9 cellular contexts compared by ENCODE assay signal in genomic region chr10:11757452-11757819, GRCh38. TPM values are rescaled to one million over a fixed set of nuclear protein-coding genes. Genes with fewer than 3 reads are reported as not detected.
DNase-seq lines count a peak whose midpoint lies in the region; ATAC-seq and TF ChIP-seq lines count a peak whose summit lies in the region.
"Had no signal": no experiment of that assay in that cellular context is flagged by ENCODE, and none has a peak within 500 bp of the region (broad histone marks: within the 10 kb centered on the region; RNA-seq: fewer than 3 reads in every experiment).

No MANE protein-coding gene starts in this region.

- no peaks in the 10 kb centered on the region for H3K27me3 Mint-ChIP-seq in activated T-cell treated with anti-CD3 and anti-CD28 coated beads, Interleukin-2, amount 50 U/mL, for 4 hours (ENCODE audit: low read depth)

- peak; percentile 54 for DNase-seq in NCI-H2196 (lab: John Stamatoyannopoulos, UW; ENCODE audit: unreplicated experiment)
- no peak for DNase-seq in NCI-H2196 treated with DMSO at 0.1 percent for 48 hours (lab: John Stamatoyannopoulos, UW; ENCODE audit: unreplicated experiment)
- DNase-seq in SJCRH30 = peak; percentile 81 to 93
- peak; percentile 69 for DNase-seq in left cardiac atrium
- DNase-seq in spleen = no peak
- DNase-seq in SW 1271 (lab: John Stamatoyannopoulos, UW) = no peak
- DNase-seq in activated T-cell treated with anti-CD3 and anti-CD28 coated beads, Interleukin-2, amount 50 U/mL, for 4 hours = no peak

- ATAC-seq in left cardiac atrium (peak; percentile 83 to 88), HG03135 (IDR thresholded peaks at IDR 0.05; ENCODE audit: unreplicated experiment) (no peak)
- no peak for ATAC-seq in activated T-cell treated with anti-CD3 and anti-CD28 coated beads, Interleukin-2, amount 50 U/mL, for 4 hours

- no peaks in the 10 kb centered on the region for H3K9me3 Mint-ChIP-seq in activated T-cell treated with anti-CD3 and anti-CD28 coated beads, Interleukin-2, amount 50 U/mL, for 4 hours

- H3K4me1 Mint-ChIP-seq in activated T-cell treated with anti-CD3 and anti-CD28 coated beads, Interleukin-2, amount 50 U/mL, for 4 hours (ENCODE audit: low read depth) = peaks cover 2% of the 10 kb centered on the region

- intact Hi-C loops in left cardiac atrium (cut with DNase I) = loop anchor here (2.0 to 10.0 kb wide), 2 partner anchors 241 to 243 kb away; no protein-coding TSS in a partner anchor
- intact Hi-C loops in spleen (cut with DNase I; ENCODE audit: low total_unique reads) = no loop called here

- no peak overlapping the region for H3K4me3 Mint-ChIP-seq in activated T-cell treated with anti-CD3 and anti-CD28 coated beads, Interleukin-2, amount 50 U/mL, for 4 hours

- H3K27ac ChIP-seq in SJCRH30 (peak overlapping the region; percentile 89), spleen (peak overlapping the region in 5 of 8 donors; percentile 35 to 72 (median 62))
- H3K27ac ChIP-seq: BLaER1 had no signal

- H3K36me3 ChIP-seq in SJCRH30 (no peaks in the 10 kb centered on the region), spleen (peaks cover 0 to 80% (median 15%) of the 10 kb centered on the region in 6 donors)

- no peaks in the 10 kb centered on the region for H3K36me3 Mint-ChIP-seq in activated T-cell treated with anti-CD3 and anti-CD28 coated beads, Interleukin-2, amount 50 U/mL, for 4 hours (ENCODE audit: insufficient read depth)

- H3K9me3 ChIP-seq in SJCRH30 (replicated peaks) (no peaks in the 10 kb centered on the region), spleen (no peaks in the 10 kb centered on the region)
- H3K9me3 ChIP-seq: BLaER1 had no signal

- H3K4me1 ChIP-seq in SJCRH30 (peaks cover 28% of the 10 kb centered on the region), spleen (peaks cover 0 to 26% (median 11%) of the 10 kb centered on the region in 6 donors)

- H3K4me3 ChIP-seq in SJCRH30 (no peak overlapping the region; the same call in 1 of the 2 replicates), spleen (no peak overlapping the region)
- H3K4me3 ChIP-seq: BLaER1 had no signal

- H3K27me3 ChIP-seq in SJCRH30 (no peaks in the 10 kb centered on the region), spleen (replicated peaks in 1 of 7) (no peaks in the 10 kb centered on the region)
- H3K27me3 ChIP-seq: BLaER1 had no signal

- no peak for TF ChIP-seq CTCF in spleen (IDR thresholded peaks at IDR 0.05 in 8 of 11, conservative IDR thresholded peaks at IDR 0.05 in 3 of 11)

- no peak for TF ChIP-seq POLR2A in spleen (IDR thresholded peaks at IDR 0.05)

- WGBS in spleen, 5 donors = 49 to 67% (median 55%) methylated on average over 3 of the region's 3 CpGs

RNA-seq across cellular contexts. Expression of gene ECHDC3, which starts 15.3 kb away (rescaled TPM):
- not detected in 2 replicates for total RNA-seq in SJCRH30 (2014; rRNA removed; shearing (Covaris generic))
- total RNA-seq in left cardiac atrium (10 to 100 TPM; 55.7 to 56.1 TPM), spleen (10 to 100 TPM; 10.5 to 49.7 (median 21.4) TPM)
- 10 to 100 TPM in 2 of 3 donors, 1 to 10 TPM in 1; 5.6 to 14.8 (median 12.5) TPM for polyA plus RNA-seq in spleen
- total RNA-seq in activated T-cell treated with anti-CD3 and anti-CD28 coated beads, Interleukin-2, amount 50 U/mL, for 4 hours = 1 to 10 TPM; 1.1 to 2.0 (median 1.8) TPM

Comparison
In these comparisons a context has a peak if more than half of its experiments do, and no peak if none do; other contexts are left out.
1. DNase-seq: peak in NCI-H2196 (single experiment), SJCRH30 (2 of 2) and left cardiac atrium (single experiment); none in NCI-H2196 treated with DMSO at 0.1 percent for 48 hours (single experiment), spleen (single experiment), SW 1271 (0 of 2) and activated T-cell treated with anti-CD3 and anti-CD28 coated beads, Interleukin-2, amount 50 U/mL, for 4 hours (single experiment).
2. ATAC-seq: peak in left cardiac atrium (2 of 2); none in HG03135 (single experiment) and activated T-cell treated with anti-CD3 and anti-CD28 coated beads, Interleukin-2, amount 50 U/mL, for 4 hours (0 of 2).